ENCODE assay signal across 13 cellular contexts in the genomic region with DNA sequence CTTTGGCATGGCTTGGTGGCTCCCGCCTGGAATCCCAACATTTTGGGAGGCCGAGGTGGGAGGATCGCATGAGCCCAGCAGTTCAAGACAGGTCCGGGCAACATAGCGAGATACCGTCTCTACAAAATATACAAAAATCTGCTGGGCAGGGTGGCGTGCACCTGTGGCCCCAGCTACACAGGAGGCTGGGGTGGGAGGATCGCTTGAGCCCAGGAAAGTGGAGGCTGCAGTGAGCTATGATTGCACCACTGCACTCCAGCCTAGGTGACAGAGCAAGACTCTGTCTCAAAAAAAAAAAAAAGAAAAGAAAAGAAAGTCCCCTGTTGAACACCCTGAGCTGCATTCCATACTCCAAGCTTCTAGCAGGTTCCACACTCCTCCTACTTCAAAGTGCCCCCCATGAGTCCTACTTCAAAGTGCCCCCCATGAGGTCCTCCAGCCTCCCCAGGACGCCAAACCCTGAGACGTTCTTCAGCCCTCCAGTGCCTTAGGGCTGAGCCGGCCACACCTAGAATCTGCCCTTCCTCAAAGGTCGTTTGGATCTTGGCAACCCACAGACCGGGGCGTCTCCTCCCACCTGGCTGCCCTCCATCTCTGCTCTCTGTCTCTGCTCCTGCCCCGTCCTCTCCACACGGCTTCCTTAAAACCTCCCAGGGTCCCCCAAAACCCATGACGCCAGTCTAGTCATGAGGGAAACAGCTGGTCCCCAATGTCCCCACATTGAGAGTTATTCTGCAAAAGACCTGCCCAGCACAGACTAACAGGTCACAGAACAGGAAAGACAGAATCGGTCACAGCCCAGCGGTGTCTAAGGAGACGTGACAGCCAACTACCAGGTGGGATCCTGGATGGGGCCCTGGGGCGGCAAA. TPM values are rescaled to one million over a fixed set of nuclear protein-coding genes. Genes with fewer than 3 reads are reported as not detected.
DNase-seq lines count a peak whose midpoint lies in the region; ATAC-seq and TF ChIP-seq lines count a peak whose summit lies in the region.
"Had no signal": no experiment of that assay in that cellular context is flagged by ENCODE, and none has a peak within 500 bp of the region (broad histone marks: within the 10 kb centered on the region; RNA-seq: fewer than 3 reads in every experiment).

No MANE protein-coding gene starts in this region.

- H3K4me3 ChIP-seq in RWPE2 (ENCODE audit: severe bottlenecking) (no peak overlapping the region), left lung (no peak overlapping the region)

- H3K9me3 ChIP-seq in RWPE2 (ENCODE audit: severe bottlenecking) (no peaks in the 10 kb centered on the region), left lung (no peaks in the 10 kb centered on the region)

- peak overlapping the region; percentile 23 for H3K27ac Mint-ChIP-seq in stimulated activated effector memory CD8-positive, alpha-beta T cell treated with anti-CD3 and anti-CD28 coated beads, Interleukin-12 subunit alpha, Interleukin-12 subunit beta, amount 100 ng/mL, for 72 hours
- H3K27ac Mint-ChIP-seq: CD8-positive, alpha-beta T cell had no signal

- no peak overlapping the region for H3K4me3 Mint-ChIP-seq in stimulated activated effector memory CD8-positive, alpha-beta T cell treated with anti-CD3 and anti-CD28 coated beads, Interleukin-12 subunit alpha, Interleukin-12 subunit beta, amount 100 ng/mL, for 72 hours
- no peak overlapping the region for H3K4me3 Mint-ChIP-seq in activated T-cell treated with anti-CD3 and anti-CD28 coated beads, Interleukin-2, amount 50 U/mL, for 4 hours
- H3K4me3 Mint-ChIP-seq: CD8-positive, alpha-beta T cell had no signal

- peaks cover 4% of the 10 kb centered on the region for H3K27me3 Mint-ChIP-seq in activated T-cell treated with anti-CD3 and anti-CD28 coated beads, Interleukin-2, amount 50 U/mL, for 4 hours (ENCODE audit: low read depth)

- ATAC-seq in RWPE2 (ENCODE audit: low read depth) (peak; percentile 51; the same call in 2 of the 3 replicates), left lung (peak; percentile 54), HG03097 (IDR thresholded peaks at IDR 0.05; ENCODE audit: low FRiP score, unreplicated experiment) (no peak)
- no peak for ATAC-seq in stimulated activated effector memory CD8-positive, alpha-beta T cell treated with anti-CD3 and anti-CD28 coated beads, Interleukin-12 subunit alpha, Interleukin-12 subunit beta, amount 100 ng/mL, for 72 hours
- ATAC-seq in activated T-cell treated with anti-CD3 and anti-CD28 coated beads, Interleukin-2, amount 50 U/mL, for 4 hours = no peak
- ATAC-seq: CD8-positive, alpha-beta T cell had no signal

- peaks cover 7% of the 10 kb centered on the region for H3K4me1 Mint-ChIP-seq in stimulated activated effector memory CD8-positive, alpha-beta T cell treated with anti-CD3 and anti-CD28 coated beads, Interleukin-12 subunit alpha, Interleukin-12 subunit beta, amount 100 ng/mL, for 72 hours
- peaks cover 5% of the 10 kb centered on the region for H3K4me1 Mint-ChIP-seq in activated T-cell treated with anti-CD3 and anti-CD28 coated beads, Interleukin-2, amount 50 U/mL, for 4 hours (ENCODE audit: low read depth)

- H3K27ac ChIP-seq in RWPE2 (ENCODE audit: poor library complexity, severe bottlenecking) (no peak overlapping the region), left lung (peak overlapping the region; percentile 20 to 56)

- no peaks in the 10 kb centered on the region for H3K36me3 ChIP-seq in RWPE2 (ENCODE audit: low read depth)
- H3K36me3 ChIP-seq in left lung = no peaks in the 10 kb centered on the region

- intact Hi-C loops in left lung (cut with DNase I) = no loop called here

- H3K9me3 Mint-ChIP-seq in stimulated activated effector memory CD8-positive, alpha-beta T cell treated with anti-CD3 and anti-CD28 coated beads, Interleukin-12 subunit alpha, Interleukin-12 subunit beta, amount 100 ng/mL, for 72 hours = no peaks in the 10 kb centered on the region
- no peaks in the 10 kb centered on the region for H3K9me3 Mint-ChIP-seq in activated T-cell treated with anti-CD3 and anti-CD28 coated beads, Interleukin-2, amount 50 U/mL, for 4 hours
- H3K9me3 Mint-ChIP-seq: CD8-positive, alpha-beta T cell had no signal

- DNase-seq in DMS79 (lab: John Stamatoyannopoulos, UW) (peak; percentile 82), RWPE2 (ENCODE audit: low spot score) (no peak), left lung (peak in 1 of 2 donors; percentile 66), islet precursor cell (no peak), DMS 273 (lab: John Stamatoyannopoulos, UW; ENCODE audit: unreplicated experiment) (no peak)
- DNase-seq in stimulated activated effector memory CD8-positive, alpha-beta T cell treated with anti-CD3 and anti-CD28 coated beads, Interleukin-12 subunit alpha, Interleukin-12 subunit beta, amount 100 ng/mL, for 72 hours (ENCODE audit: low spot score in 2 of 2) = no peak
- no peak for DNase-seq in activated T-cell treated with anti-CD3 and anti-CD28 coated beads, Interleukin-2, amount 50 U/mL, for 4 hours
- DNase-seq: CD8-positive, alpha-beta T cell; foreskin melanocyte; MV-4-11; NCI-H524; SIG-M5 had no signal

- TF ChIP-seq CTCF in RWPE2 (IDR thresholded peaks at IDR 0.05; ENCODE audit: poor library complexity, severe bottlenecking) (no peak), left lung (IDR thresholded peaks at IDR 0.05) (no peak)

- H3K4me1 ChIP-seq in RWPE2 (ENCODE audit: insufficient read depth, poor library complexity, severe bottlenecking) (peaks cover 6% of the 10 kb centered on the region), left lung (no peaks in the 10 kb centered on the region)

- no peaks in the 10 kb centered on the region for H3K36me3 Mint-ChIP-seq in stimulated activated effector memory CD8-positive, alpha-beta T cell treated with anti-CD3 and anti-CD28 coated beads, Interleukin-12 subunit alpha, Interleukin-12 subunit beta, amount 100 ng/mL, for 72 hours
- no peaks in the 10 kb centered on the region for H3K36me3 Mint-ChIP-seq in activated T-cell treated with anti-CD3 and anti-CD28 coated beads, Interleukin-2, amount 50 U/mL, for 4 hours (ENCODE audit: insufficient read depth)
- H3K36me3 Mint-ChIP-seq: CD8-positive, alpha-beta T cell had no signal

- no peaks in the 10 kb centered on the region for H3K27me3 ChIP-seq in RWPE2 (ENCODE audit: insufficient read depth, poor library complexity, severe bottlenecking)
- H3K27me3 ChIP-seq in left lung = peaks cover 0 to 9% of the 10 kb centered on the region in 2 donors

RNA-seq across cellular contexts. Expression of a gene that starts 4.7 kb away (rescaled TPM):
- total RNA-seq in left lung = 10 to 100 TPM; 33.8 to 36.2 TPM
- 1 to 10 TPM in 1 of 3 donors, under 1 TPM in 2; 0.61 to 1.1 (median 0.66) TPM for total RNA-seq in activated T-cell treated with anti-CD3 and anti-CD28 coated beads, Interleukin-2, amount 50 U/mL, for 4 hours

RNA-seq across cellular contexts. Expression of a gene that starts 12.6 kb away (rescaled TPM):
- total RNA-seq in left lung = 10 to 100 TPM; 38.7 to 42.2 TPM
- 10 to 100 TPM; 12.1 to 20.9 (median 16.7) TPM for total RNA-seq in activated T-cell treated with anti-CD3 and anti-CD28 coated beads, Interleukin-2, amount 50 U/mL, for 4 hours

RNA-seq across cellular contexts. Expression of a gene that starts 48.6 kb away (rescaled TPM):
- total RNA-seq in left lung = 10 to 100 TPM; 22.1 to 24.7 TPM
- 10 to 100 TPM; 44.6 to 48.5 (median 45.4) TPM for total RNA-seq in activated T-cell treated with anti-CD3 and anti-CD28 coated beads, Interleukin-2, amount 50 U/mL, for 4 hours

RNA-seq across cellular contexts. Expression of a gene that starts 49.6 kb away (rescaled TPM):
- total RNA-seq in left lung = 10 to 100 TPM; 52.4 to 59.1 TPM
- 100 to 1,000 TPM in 2 of 3 donors, 10 to 100 TPM in 1; 95.8 to 132 (median 125) TPM for total RNA-seq in activated T-cell treated with anti-CD3 and anti-CD28 coated beads, Interleukin-2, amount 50 U/mL, for 4 hours

RNA-seq across cellular contexts. Expression of a gene that starts 59.1 kb away (rescaled TPM):
- not detected for total RNA-seq in left lung
- not detected for total RNA-seq in activated T-cell treated with anti-CD3 and anti-CD28 coated beads, Interleukin-2, amount 50 U/mL, for 4 hours
- total RNA-seq: CD8-positive, alpha-beta T cell had no signal

Comparison
In these comparisons a context has a peak if more than half of its experiments do, and no peak if none do; other contexts are left out.
1. ATAC-seq: peak in RWPE2 (single experiment) and left lung (single experiment); none in stimulated activated effector memory CD8-positive, alpha-beta T cell treated with anti-CD3 and anti-CD28 coated beads, Interleukin-12 subunit alpha, Interleukin-12 subunit beta, amount 100 ng/mL, for 72 hours (single experiment), HG03097 (single experiment) and activated T-cell treated with anti-CD3 and anti-CD28 coated beads, Interleukin-2, amount 50 U/mL, for 4 hours (0 of 2).
2. RNA of a gene that starts 4.7 kb away (total RNA-seq): 33.8 to 36.2 TPM in left lung; 0.61 to 1.1 TPM in activated T-cell treated with anti-CD3 and anti-CD28 coated beads, Interleukin-2, amount 50 U/mL, for 4 hours; every median in the first group is over 10 times any median in the second.